ENCODE assay signal across 9 cellular contexts in genomic region chr12:105418232-105418631, GRCh38.
DNase-seq lines count a peak whose midpoint lies in the region; ATAC-seq, FAIRE-seq and TF ChIP-seq lines count a peak whose summit lies in the region.
"Had no signal": no experiment of that assay in that cellular context is flagged by ENCODE, and none has a peak within 500 bp of the region (broad histone marks: within the 10 kb centered on the region; RNA-seq: fewer than 3 reads in every experiment).

No MANE protein-coding gene starts in this region.

- no peaks in the 10 kb centered on the region for H3K27me3 Mint-ChIP-seq in HFFc6 (ENCODE audit: insufficient read depth)
- H3K27me3 Mint-ChIP-seq in astrocyte (ENCODE audit: low read depth, unreplicated experiment) = no peaks in the 10 kb centered on the region
- H3K27me3 Mint-ChIP-seq: stimulated activated naive CD8-positive, alpha-beta T cell treated with anti-CD3 and anti-CD28 coated beads, Interleukin-15, Interleukin-2, amounts not matched to agents 100 ng/mL and 50 ng/mL, for 24 hours had no signal

- H3K4me3 ChIP-seq in astrocyte (ENCODE audit: insufficient read depth, low read depth, low read length) = no peak overlapping the region
- H3K4me3 ChIP-seq in keratinocyte (ENCODE audit: control insufficient read depth in 2 of 3, extremely low read depth in 1 of 3, insufficient read depth in 2 of 3, low read depth in 1 of 3, low read length in 3 of 3) = no peak overlapping the region

- TF ChIP-seq CTCF in HFFc6 (IDR thresholded peaks at IDR 0.05) = no peak
- TF ChIP-seq CTCF in astrocyte (IDR thresholded peaks at IDR 0.05; ENCODE audit: insufficient read depth, low read depth, low read length) = no peak
- no peak for TF ChIP-seq CTCF in keratinocyte (optimal IDR thresholded peaks at IDR 0.05 in 1 of 3, IDR thresholded peaks at IDR 0.05 in 1 of 3, conservative IDR thresholded peaks at IDR 0.05 in 1 of 3; ENCODE audit: extremely low read depth in 1 of 3, insufficient read depth in 2 of 3, low read length in 3 of 3)

- H3K4me1 ChIP-seq in astrocyte (ENCODE audit: insufficient read depth, low read length) = peaks cover 18% of the 10 kb centered on the region
- H3K4me1 ChIP-seq in keratinocyte (ENCODE audit: control insufficient read depth, extremely low read depth, insufficient read depth, low read length) = peaks cover 24% of the 10 kb centered on the region

- H3K4me3 Mint-ChIP-seq in HFFc6 (peak overlapping the region; percentile 59), astrocyte (ENCODE audit: unreplicated experiment) (no peak overlapping the region)
- H3K4me3 Mint-ChIP-seq: stimulated activated naive CD8-positive, alpha-beta T cell treated with anti-CD3 and anti-CD28 coated beads, Interleukin-15, Interleukin-2, amounts not matched to agents 100 ng/mL and 50 ng/mL, for 24 hours had no signal

- FAIRE-seq in astrocyte (lab: Jason Lieb, UNC) = peak; percentile 43
- FAIRE-seq in keratinocyte (lab: Jason Lieb, UNC) = peak; percentile 83

- H3K36me3 ChIP-seq in astrocyte (ENCODE audit: insufficient read depth, low read length) (no peaks in the 10 kb centered on the region), keratinocyte (ENCODE audit: control insufficient read depth in 2 of 2, extremely low read depth in 1 of 2, insufficient read depth in 2 of 2, low read length in 2 of 2) (no peaks in the 10 kb centered on the region)

- H3K4me2 ChIP-seq in astrocyte (ENCODE audit: low read length) (peak overlapping the region; percentile 46), keratinocyte (ENCODE audit: control insufficient read depth, extremely low read depth, insufficient read depth, low read depth, low read length) (peak overlapping the region; percentile 4)

- dilution Hi-C loops in keratinocyte (cut with MboI; ENCODE audit: extremely low pct_ligation_motif_present, low sequenced_read_pairs) = no loop called here

- H3K9me3 Mint-ChIP-seq in HFFc6 = no peaks in the 10 kb centered on the region
- H3K9me3 Mint-ChIP-seq in astrocyte (ENCODE audit: unreplicated experiment) = no peaks in the 10 kb centered on the region
- H3K9me3 Mint-ChIP-seq: stimulated activated naive CD8-positive, alpha-beta T cell treated with anti-CD3 and anti-CD28 coated beads, Interleukin-15, Interleukin-2, amounts not matched to agents 100 ng/mL and 50 ng/mL, for 24 hours had no signal

- H4K20me1 ChIP-seq in astrocyte (ENCODE audit: insufficient read depth, low read length) (no peaks in the 10 kb centered on the region), keratinocyte (ENCODE audit: control insufficient read depth, extremely low read depth, insufficient read depth, low read length) (no peaks in the 10 kb centered on the region)

- no peak for ATAC-seq in GM21528 (IDR thresholded peaks at IDR 0.05; ENCODE audit: low FRiP score, unreplicated experiment)
- ATAC-seq in GM18519 (IDR thresholded peaks at IDR 0.05; ENCODE audit: low FRiP score, unreplicated experiment) = no peak
- no peak for ATAC-seq in GM18861 (IDR thresholded peaks at IDR 0.05; ENCODE audit: unreplicated experiment)

- H3K79me2 ChIP-seq in astrocyte (ENCODE audit: insufficient read depth, low read length) (no peaks in the 10 kb centered on the region), keratinocyte (ENCODE audit: control insufficient read depth, insufficient read depth, low read length) (no peaks in the 10 kb centered on the region)

- peak overlapping the region; percentile 61 for H3K27ac ChIP-seq in astrocyte (ENCODE audit: low read depth, low read length)
- H3K27ac ChIP-seq in keratinocyte (ENCODE audit: control insufficient read depth, insufficient read depth, low read length) = peak overlapping the region; percentile 5

- H3K9me3 ChIP-seq in astrocyte (ENCODE audit: insufficient read depth, low read depth, low read length) (no peaks in the 10 kb centered on the region), keratinocyte (ENCODE audit: control insufficient read depth, low read depth, low read length) (no peaks in the 10 kb centered on the region)

- peak; percentile 96 for DNase-seq in HFFc6
- peak; percentile 95 for DNase-seq in astrocyte (ENCODE audit: low read depth)
- peak; percentile 94 for DNase-seq in keratinocyte (ENCODE audit: low read depth, low spot score)
- DNase-seq in NCI-H69 (lab: John Stamatoyannopoulos, UW) = no peak
- DNase-seq: NCI-H2029 had no signal

- H3K36me3 Mint-ChIP-seq in HFFc6 (ENCODE audit: low read depth) (peaks cover 19% of the 10 kb centered on the region), astrocyte (ENCODE audit: low read depth, unreplicated experiment) (no peaks in the 10 kb centered on the region)

- no peaks in the 10 kb centered on the region for H3K9me1 ChIP-seq in keratinocyte (ENCODE audit: control insufficient read depth, extremely low read depth, insufficient read depth, low read length)

- H3K9ac ChIP-seq in astrocyte (ENCODE audit: low read length) (peak overlapping the region; percentile 49), keratinocyte (ENCODE audit: control insufficient read depth, extremely low read depth, insufficient read depth, low read length) (no peak overlapping the region)

- H3K4me1 Mint-ChIP-seq in HFFc6 (ENCODE audit: low read depth) (peaks cover 69% of the 10 kb centered on the region), astrocyte (ENCODE audit: low read depth, unreplicated experiment) (peaks cover 35% of the 10 kb centered on the region)

- H2AFZ ChIP-seq in astrocyte (ENCODE audit: low read depth, low read length) (no peak overlapping the region), keratinocyte (ENCODE audit: control insufficient read depth, low read length) (peak overlapping the region; percentile 52)

- H3K27me3 ChIP-seq in astrocyte (ENCODE audit: insufficient read depth, low read length) = no peaks in the 10 kb centered on the region
- no peaks in the 10 kb centered on the region for H3K27me3 ChIP-seq in keratinocyte (ENCODE audit: control insufficient read depth, extremely low read depth, insufficient read depth, low read length)

- H3K27ac Mint-ChIP-seq in HFFc6 (peak overlapping the region; percentile 86), astrocyte (ENCODE audit: unreplicated experiment) (peak overlapping the region; percentile 86)
- H3K27ac Mint-ChIP-seq: stimulated activated naive CD8-positive, alpha-beta T cell treated with anti-CD3 and anti-CD28 coated beads, Interleukin-15, Interleukin-2, amounts not matched to agents 100 ng/mL and 50 ng/mL, for 24 hours had no signal
